ENCODE assay signal across 8 cellular contexts in genomic region chrX:1446984-1447968, GRCh38. TPM values are rescaled to one million over a fixed set of nuclear protein-coding genes. Genes with fewer than 3 reads are reported as not detected.
DNase-seq lines count a peak whose midpoint lies in the region; ATAC-seq and TF ChIP-seq lines count a peak whose summit lies in the region.
"Not testable (repeated sequence)": the region's sequence is repeated elsewhere in the genome, so short reads cannot be mapped to it uniquely, and the experiment has no call there.

No MANE protein-coding gene starts in this region.

- not testable (repeated sequence) for H3K4me3 Mint-ChIP-seq in activated B cell treated with CpG ODN at 0.5 μM for 24 hours; stimulated activated memory B cell treated with anti-CD40 and anti-IgM and Interleukin-4, amounts not matched to agents 10 μg/mL and 1 μg/mL and 100 μg/mL, for 72 hours
- peak overlapping the region; percentile 59 for H3K4me3 Mint-ChIP-seq in endothelial cell (ENCODE audit: unreplicated experiment)

- not testable (repeated sequence) for H3K9me3 Mint-ChIP-seq in activated B cell treated with CpG ODN at 0.5 μM for 24 hours
- peaks cover 35% of the 10 kb centered on the region for H3K9me3 Mint-ChIP-seq in endothelial cell (ENCODE audit: unreplicated experiment)
- H3K9me3 Mint-ChIP-seq in stimulated activated memory B cell treated with anti-CD40 and anti-IgM and Interleukin-4, amounts not matched to agents 10 μg/mL and 1 μg/mL and 100 μg/mL, for 72 hours = peaks cover 29% of the 10 kb centered on the region

- CTCF ChIA-PET in activated B cell treated with CpG ODN at 0.5 μM for 24 hours (lab: Charles Lee) = not testable (repeated sequence)

- peak overlapping the region in 10 of 11 experiments; percentile 24 to 68 (median 42); a peak in 18 of 22 replicates for H3K4me2 ChIP-seq in BLaER1 treated with 17β-estradiol and CSF1 and Interleukin-3, amounts not matched to agents 10 nM and 100 nM

- H3K36me3 ChIP-seq in BLaER1 treated with 17β-estradiol and CSF1 and Interleukin-3, amounts not matched to agents 10 nM and 100 nM = peaks cover 38 to 75% (median 63%) of the 10 kb centered on the region in 11 experiments
- not testable (repeated sequence) for H3K36me3 ChIP-seq in mucosa of descending colon (ENCODE audit: low read depth)

- H3K27me3 Mint-ChIP-seq in activated B cell treated with CpG ODN at 0.5 μM for 24 hours; stimulated activated memory B cell treated with anti-CD40 and anti-IgM and Interleukin-4, amounts not matched to agents 10 μg/mL and 1 μg/mL and 100 μg/mL, for 72 hours: not testable (repeated sequence)
- peaks cover 19% of the 10 kb centered on the region for H3K27me3 Mint-ChIP-seq in endothelial cell (ENCODE audit: unreplicated experiment)

- not testable (repeated sequence) for H3K27me3 ChIP-seq in BLaER1 treated with 17β-estradiol and CSF1 and Interleukin-3, amounts not matched to agents 10 nM and 100 nM

- H3K36me3 Mint-ChIP-seq in activated B cell treated with CpG ODN at 0.5 μM for 24 hours (ENCODE audit: low read depth) (peaks cover 36% of the 10 kb centered on the region), endothelial cell (ENCODE audit: low read depth, unreplicated experiment) (peaks cover 60% of the 10 kb centered on the region)
- peaks cover 72% of the 10 kb centered on the region for H3K36me3 Mint-ChIP-seq in stimulated activated memory B cell treated with anti-CD40 and anti-IgM and Interleukin-4, amounts not matched to agents 10 μg/mL and 1 μg/mL and 100 μg/mL, for 72 hours

- H3K27ac ChIP-seq in BLaER1 treated with 17β-estradiol and CSF1 and Interleukin-3, amounts not matched to agents 10 nM and 100 nM = peak overlapping the region in 9 of 11 experiments; percentile 6 to 61 (median 42); a peak in 12 of 22 replicates

- POLR2A ChIA-PET in activated B cell treated with CpG ODN at 0.5 μM for 24 hours (lab: Charles Lee) = not testable (repeated sequence)

- H3K9ac ChIP-seq in BLaER1 treated with 17β-estradiol and CSF1 and Interleukin-3, amounts not matched to agents 10 nM and 100 nM = not testable (repeated sequence)

- H3K4me1 Mint-ChIP-seq in activated B cell treated with CpG ODN at 0.5 μM for 24 hours (peaks cover 29% of the 10 kb centered on the region), endothelial cell (ENCODE audit: unreplicated experiment) (peaks cover 10% of the 10 kb centered on the region)
- peaks cover 59% of the 10 kb centered on the region for H3K4me1 Mint-ChIP-seq in stimulated activated memory B cell treated with anti-CD40 and anti-IgM and Interleukin-4, amounts not matched to agents 10 μg/mL and 1 μg/mL and 100 μg/mL, for 72 hours

- H3K9me3 ChIP-seq in BLaER1 treated with 17β-estradiol and CSF1 and Interleukin-3, amounts not matched to agents 10 nM and 100 nM (replicated peaks in 1 of 11) = peaks cover 62 to 80% (median 76%) of the 10 kb centered on the region in 11 experiments
- not testable (repeated sequence) for H3K9me3 ChIP-seq in mucosa of descending colon

- peak overlapping the region in 2 of 10 experiments; percentile 13 to 15; a peak in 2 of 20 replicates for H3K4me3 ChIP-seq in BLaER1 treated with 17β-estradiol and CSF1 and Interleukin-3, amounts not matched to agents 10 nM and 100 nM
- H3K4me3 ChIP-seq in mucosa of descending colon = not testable (repeated sequence)

- peaks cover 0 to 16% (median 0%) of the 10 kb centered on the region in 11 experiments; a peak in 6 of 22 replicates for H4K20me1 ChIP-seq in BLaER1 treated with 17β-estradiol and CSF1 and Interleukin-3, amounts not matched to agents 10 nM and 100 nM

- DNase-seq in activated B cell treated with CpG ODN at 0.5 μM for 24 hours (peak; percentile 15), mucosa of descending colon (peak in 2 of 3 donors; percentile 4 to 10)
- peak; percentile 52 for DNase-seq in activated effector memory CD4-positive, alpha-beta T cell treated with anti-CD3 and anti-CD28 coated beads, Interleukin-2, amount 50 U/mL, for 16 hours
- DNase-seq in endothelial cell (ENCODE audit: low spot score) = not testable (repeated sequence)

- not testable (repeated sequence) for TF ChIP-seq CTCF in activated B cell treated with CpG ODN at 0.5 μM for 24 hours (IDR thresholded peaks at IDR 0.05); endothelial cell (IDR thresholded peaks at IDR 0.05; ENCODE audit: unreplicated experiment); mucosa of descending colon (IDR thresholded peaks at IDR 0.05)

- intact Hi-C loops in activated B cell treated with CpG ODN at 0.5 μM for 24 hours (cut with micrococcal nuclease); mucosa of descending colon (cut with DNase I, micrococcal nuclease): not testable (repeated sequence)

- H3K4me1 ChIP-seq in BLaER1 treated with 17β-estradiol and CSF1 and Interleukin-3, amounts not matched to agents 10 nM and 100 nM = peaks cover 11 to 28% (median 21%) of the 10 kb centered on the region in 10 experiments
- not testable (repeated sequence) for H3K4me1 ChIP-seq in mucosa of descending colon (ENCODE audit: low read depth)

- H3K27ac Mint-ChIP-seq in activated B cell treated with CpG ODN at 0.5 μM for 24 hours = peak overlapping the region; percentile 69
- H3K27ac Mint-ChIP-seq in endothelial cell (ENCODE audit: unreplicated experiment) = not testable (repeated sequence)
- H3K27ac Mint-ChIP-seq in stimulated activated memory B cell treated with anti-CD40 and anti-IgM and Interleukin-4, amounts not matched to agents 10 μg/mL and 1 μg/mL and 100 μg/mL, for 72 hours = peak overlapping the region; percentile 13

- ATAC-seq in GM18909 (IDR thresholded peaks at IDR 0.05; ENCODE audit: poor library complexity, unreplicated experiment) (peak; percentile 60), HG03342 (IDR thresholded peaks at IDR 0.05; ENCODE audit: unreplicated experiment) (peak; percentile 53), activated B cell treated with CpG ODN at 0.5 μM for 24 hours (ENCODE audit: low read depth) (peak; percentile 78)
- not testable (repeated sequence) for ATAC-seq in mucosa of descending colon
- ATAC-seq in stimulated activated memory B cell treated with anti-CD40 and anti-IgM and Interleukin-4, amounts not matched to agents 10 μg/mL and 1 μg/mL and 100 μg/mL, for 72 hours = peak; percentile 85

RNA-seq across cellular contexts. Expression of gene ASMTL, which starts 5.4 kb away (rescaled TPM):
- total RNA-seq in activated B cell treated with CpG ODN at 0.5 μM for 24 hours = 49.2 and 52.1 TPM in 2 replicates
- total RNA-seq in endothelial cell (ENCODE audit: unreplicated experiment) = 25.8 TPM
- total RNA-seq in mucosa of descending colon = 10 to 100 TPM; 15.6 to 32.0 (median 18.8) TPM

RNA-seq across cellular contexts. Expression of gene SLC25A6, which starts 55.4 kb away (rescaled TPM):
- total RNA-seq in activated B cell treated with CpG ODN at 0.5 μM for 24 hours = 436 and 472 TPM in 2 replicates
- total RNA-seq in endothelial cell (ENCODE audit: unreplicated experiment) = 488 TPM
- 100 to 1,000 TPM; 435 to 455 (median 450) TPM for total RNA-seq in mucosa of descending colon
